Comparison of ENCODE assay signal across 10 cellular contexts in the genomic region with DNA sequence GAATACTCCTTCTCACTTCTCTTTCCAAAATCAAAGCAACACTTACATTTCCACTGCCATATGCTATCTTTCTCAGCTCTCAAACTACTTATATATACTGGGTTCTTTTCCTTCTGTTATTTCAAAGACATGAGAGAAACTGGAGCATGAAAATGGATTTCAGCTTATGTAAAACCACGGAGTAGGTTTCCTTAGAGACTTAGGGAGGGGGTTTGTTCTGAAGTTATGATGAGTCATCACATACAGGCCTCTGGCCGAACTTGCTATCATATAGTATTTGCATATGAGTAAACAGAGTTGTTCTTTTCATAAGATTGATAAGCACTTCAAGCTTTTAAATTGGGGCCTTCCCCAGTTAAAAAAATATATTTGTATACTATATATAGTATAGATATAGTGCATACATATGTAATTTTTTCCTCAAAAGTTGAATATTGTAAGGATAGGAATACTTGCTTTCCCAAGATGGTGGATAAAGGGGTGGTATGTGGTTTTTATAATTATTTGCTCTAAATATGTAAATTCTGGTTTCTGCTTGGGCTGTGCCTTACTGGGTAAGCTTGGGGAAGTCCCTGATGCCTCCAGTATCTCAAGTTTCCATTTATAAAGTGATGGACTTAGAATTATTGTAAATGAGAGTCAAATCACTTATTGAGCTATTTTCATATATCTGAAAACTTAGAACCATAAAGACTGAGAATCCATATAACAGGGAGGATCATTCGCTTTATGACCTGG.
A peak's percentile ranks its signal among the peaks of the same experiment; 100 is the strongest.
DNase-seq lines count a peak whose midpoint lies in the region; ATAC-seq and TF ChIP-seq lines count a peak whose summit lies in the region.
"Had no signal": no experiment of that assay in that cellular context is flagged by ENCODE, and none has a peak within 500 bp of the region (broad histone marks: within the 10 kb centered on the region; RNA-seq: fewer than 3 reads in every experiment).

No MANE protein-coding gene starts in this region.

- CTCF ChIA-PET in activated CD8-positive, alpha-beta T cell treated with anti-CD3 and anti-CD28 coated beads, Interleukin-2, amount 10 ng/mL, durations not matched to agents 7 days and 5 days (lab: Charles Lee) = no interaction called here

- no peaks in the 10 kb centered on the region for H3K36me3 Mint-ChIP-seq in activated CD8-positive, alpha-beta T cell treated with anti-CD3 and anti-CD28 coated beads, Interleukin-2, amount 10 ng/mL, durations not matched to agents 7 days and 5 days (ENCODE audit: low read depth)

- ATAC-seq in GM21717 (IDR thresholded peaks at IDR 0.05; ENCODE audit: unreplicated experiment) (peak; percentile 71), left colon (no peak)
- ATAC-seq in activated CD8-positive, alpha-beta T cell treated with anti-CD3 and anti-CD28 coated beads, Interleukin-2, amount 10 ng/mL, durations not matched to agents 7 days and 5 days = no peak

- H3K27ac ChIP-seq in epithelial cell of prostate = no peak overlapping the region
- H3K27ac ChIP-seq: ovary had no signal

- intact Hi-C loops in left colon (cut with DNase I, micrococcal nuclease) = no loop called here

- no peak overlapping the region for H3K27ac Mint-ChIP-seq in activated CD8-positive, alpha-beta T cell treated with anti-CD3 and anti-CD28 coated beads, Interleukin-2, amount 10 ng/mL, durations not matched to agents 7 days and 5 days

- H3K4me1 Mint-ChIP-seq in activated CD8-positive, alpha-beta T cell treated with anti-CD3 and anti-CD28 coated beads, Interleukin-2, amount 10 ng/mL, durations not matched to agents 7 days and 5 days (ENCODE audit: low read depth) = no peaks in the 10 kb centered on the region

- DNase-seq in AG10803 (ENCODE audit: low read depth) = peak; percentile 9
- peak; percentile 47 for DNase-seq in NCI-H1048 (lab: John Stamatoyannopoulos, UW)
- peak; percentile 6 for DNase-seq in epithelial cell of prostate (ENCODE audit: low read depth, low spot score)
- DNase-seq in activated CD8-positive, alpha-beta T cell treated with anti-CD3 and anti-CD28 coated beads, Interleukin-2, amount 10 ng/mL, durations not matched to agents 7 days and 5 days = no peak
- DNase-seq in left colon = no peak
- DNase-seq in NCI-H1092 treated with DMSO at 0.1 percent for 48 hours (lab: John Stamatoyannopoulos, UW) = no peak
- no peak for DNase-seq in AML-193 (lab: John Stamatoyannopoulos, UW)
- DNase-seq: activated gamma-delta T cell treated with Interleukin-2 at 50 U/mL for 16 hours, ovary had no signal

- TF ChIP-seq CTCF in AG10803 (conservative IDR thresholded peaks at IDR 0.05; ENCODE audit: low read length) = no peak

- POLR2A ChIA-PET in activated CD8-positive, alpha-beta T cell treated with anti-CD3 and anti-CD28 coated beads, Interleukin-2, amount 10 ng/mL, durations not matched to agents 7 days and 5 days (lab: Charles Lee) = no interaction called here

- no peak overlapping the region for H3K4me3 Mint-ChIP-seq in activated CD8-positive, alpha-beta T cell treated with anti-CD3 and anti-CD28 coated beads, Interleukin-2, amount 10 ng/mL, durations not matched to agents 7 days and 5 days

- no peaks in the 10 kb centered on the region for H3K9me3 Mint-ChIP-seq in activated CD8-positive, alpha-beta T cell treated with anti-CD3 and anti-CD28 coated beads, Interleukin-2, amount 10 ng/mL, durations not matched to agents 7 days and 5 days (ENCODE audit: insufficient read depth)

- H3K4me3 ChIP-seq in AG10803 (ENCODE audit: low read length) = no peak overlapping the region
- H3K4me3 ChIP-seq: ovary had no signal

- no peaks in the 10 kb centered on the region for H3K27me3 Mint-ChIP-seq in activated CD8-positive, alpha-beta T cell treated with anti-CD3 and anti-CD28 coated beads, Interleukin-2, amount 10 ng/mL, durations not matched to agents 7 days and 5 days (ENCODE audit: low read depth)

Comparison
In these comparisons a context has a peak if more than half of its experiments do, and no peak if none do; other contexts are left out.
1. DNase-seq: peak in AG10803 (single experiment), NCI-H1048 (single experiment) and epithelial cell of prostate (single experiment); none in activated CD8-positive, alpha-beta T cell treated with anti-CD3 and anti-CD28 coated beads, Interleukin-2, amount 10 ng/mL, durations not matched to agents 7 days and 5 days (single experiment), left colon (0 of 2), NCI-H1092 treated with DMSO at 0.1 percent for 48 hours (single experiment) and AML-193 (0 of 2).